ENCODE assay signal across 1 cellular context in the genomic region with DNA sequence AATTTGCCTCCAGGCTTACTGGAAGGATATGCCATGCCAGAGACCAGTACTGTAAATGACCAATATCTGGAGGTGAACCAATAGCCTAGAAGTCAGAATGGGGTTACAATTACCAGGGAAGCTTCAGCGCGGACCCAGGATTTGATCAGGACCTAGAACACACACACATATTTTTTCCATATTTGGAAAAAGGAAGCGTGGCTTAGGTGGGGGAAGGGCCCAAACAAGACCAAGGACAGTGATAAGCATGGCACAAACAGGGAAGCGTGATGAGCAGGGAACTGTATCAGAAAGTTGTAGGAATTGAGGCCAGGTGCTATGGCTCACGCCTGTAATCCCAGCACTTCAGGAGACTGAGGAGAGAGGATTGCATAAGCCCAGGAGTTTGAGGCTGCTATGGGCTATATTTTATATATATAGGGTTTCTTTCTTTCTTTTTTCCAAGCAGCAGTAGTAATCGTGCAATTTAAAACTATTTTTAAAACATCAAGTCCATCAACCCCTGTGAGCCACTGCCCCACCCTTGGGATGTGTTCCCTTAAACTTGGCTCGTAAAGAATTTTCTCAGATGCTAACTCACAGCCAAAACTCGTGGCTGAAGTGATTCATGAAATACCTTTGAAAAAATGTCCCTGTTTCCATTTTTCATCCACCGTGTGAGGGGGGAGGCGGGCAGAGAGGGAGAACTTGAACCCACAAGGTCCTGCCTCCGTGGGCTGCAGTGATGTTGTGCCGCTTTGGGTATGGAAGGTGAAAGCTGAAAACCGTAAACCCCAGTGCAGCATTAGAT.
TF ChIP-seq lines count a peak whose summit lies in the region.

No MANE protein-coding gene starts in this region.

TF ChIP-seq in GM23338, 12 proteins besides CTCF, POLR2A, EP300 and RAD21:
- TF ChIP-seq, protein P1, sequence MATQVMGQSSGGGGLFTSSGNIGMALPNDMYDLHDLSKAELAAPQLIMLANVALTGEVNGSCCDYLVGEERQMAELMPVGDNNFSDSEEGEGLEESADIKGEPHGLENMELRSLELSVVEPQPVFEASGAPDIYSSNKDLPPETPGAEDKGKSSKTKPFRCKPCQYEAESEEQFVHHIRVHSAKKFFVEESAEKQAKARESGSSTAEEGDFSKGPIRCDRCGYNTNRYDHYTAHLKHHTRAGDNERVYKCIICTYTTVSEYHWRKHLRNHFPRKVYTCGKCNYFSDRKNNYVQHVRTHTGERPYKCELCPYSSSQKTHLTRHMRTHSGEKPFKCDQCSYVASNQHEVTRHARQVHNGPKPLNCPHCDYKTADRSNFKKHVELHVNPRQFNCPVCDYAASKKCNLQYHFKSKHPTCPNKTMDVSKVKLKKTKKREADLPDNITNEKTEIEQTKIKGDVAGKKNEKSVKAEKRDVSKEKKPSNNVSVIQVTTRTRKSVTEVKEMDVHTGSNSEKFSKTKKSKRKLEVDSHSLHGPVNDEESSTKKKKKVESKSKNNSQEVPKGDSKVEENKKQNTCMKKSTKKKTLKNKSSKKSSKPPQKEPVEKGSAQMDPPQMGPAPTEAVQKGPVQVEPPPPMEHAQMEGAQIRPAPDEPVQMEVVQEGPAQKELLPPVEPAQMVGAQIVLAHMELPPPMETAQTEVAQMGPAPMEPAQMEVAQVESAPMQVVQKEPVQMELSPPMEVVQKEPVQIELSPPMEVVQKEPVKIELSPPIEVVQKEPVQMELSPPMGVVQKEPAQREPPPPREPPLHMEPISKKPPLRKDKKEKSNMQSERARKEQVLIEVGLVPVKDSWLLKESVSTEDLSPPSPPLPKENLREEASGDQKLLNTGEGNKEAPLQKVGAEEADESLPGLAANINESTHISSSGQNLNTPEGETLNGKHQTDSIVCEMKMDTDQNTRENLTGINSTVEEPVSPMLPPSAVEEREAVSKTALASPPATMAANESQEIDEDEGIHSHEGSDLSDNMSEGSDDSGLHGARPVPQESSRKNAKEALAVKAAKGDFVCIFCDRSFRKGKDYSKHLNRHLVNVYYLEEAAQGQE (IDR thresholded peaks at IDR 0.05; ENCODE audit: unreplicated experiment), result no peak
- TF ChIP-seq NANOG (IDR thresholded peaks at IDR 0.05; ENCODE audit: borderline replicate concordance), result no peak
- TF ChIP-seq JUNB (IDR thresholded peaks at IDR 0.05; ENCODE audit: unreplicated experiment), result no peak
- TF ChIP-seq EZH2 (IDR thresholded peaks at IDR 0.05; ENCODE audit: low read depth, unreplicated experiment), result no peak
- no peak for TF ChIP-seq POLR2AphosphoS5 (IDR thresholded peaks at IDR 0.05; ENCODE audit: low read depth)
- no peak for TF ChIP-seq ZNF114 (CRISPR knock-in tag; IDR thresholded peaks at IDR 0.05)
- TF ChIP-seq ZNF331 (CRISPR knock-in tag; IDR thresholded peaks at IDR 0.05; ENCODE audit: low read depth), result no peak
- TF ChIP-seq CREB1 (CRISPR knock-in tag; IDR thresholded peaks at IDR 0.05; ENCODE audit: low read depth), result no peak
- TF ChIP-seq, protein P2, sequence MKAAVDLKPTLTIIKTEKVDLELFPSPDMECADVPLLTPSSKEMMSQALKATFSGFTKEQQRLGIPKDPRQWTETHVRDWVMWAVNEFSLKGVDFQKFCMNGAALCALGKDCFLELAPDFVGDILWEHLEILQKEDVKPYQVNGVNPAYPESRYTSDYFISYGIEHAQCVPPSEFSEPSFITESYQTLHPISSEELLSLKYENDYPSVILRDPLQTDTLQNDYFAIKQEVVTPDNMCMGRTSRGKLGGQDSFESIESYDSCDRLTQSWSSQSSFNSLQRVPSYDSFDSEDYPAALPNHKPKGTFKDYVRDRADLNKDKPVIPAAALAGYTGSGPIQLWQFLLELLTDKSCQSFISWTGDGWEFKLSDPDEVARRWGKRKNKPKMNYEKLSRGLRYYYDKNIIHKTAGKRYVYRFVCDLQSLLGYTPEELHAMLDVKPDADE (IDR thresholded peaks at IDR 0.05), result no peak
- no peak for TF ChIP-seq STAT1 (IDR thresholded peaks at IDR 0.05; ENCODE audit: unreplicated experiment)
- TF ChIP-seq EZH2phosphoT487 (IDR thresholded peaks at IDR 0.05; ENCODE audit: unreplicated experiment), result no peak
- TF ChIP-seq, protein P3, sequence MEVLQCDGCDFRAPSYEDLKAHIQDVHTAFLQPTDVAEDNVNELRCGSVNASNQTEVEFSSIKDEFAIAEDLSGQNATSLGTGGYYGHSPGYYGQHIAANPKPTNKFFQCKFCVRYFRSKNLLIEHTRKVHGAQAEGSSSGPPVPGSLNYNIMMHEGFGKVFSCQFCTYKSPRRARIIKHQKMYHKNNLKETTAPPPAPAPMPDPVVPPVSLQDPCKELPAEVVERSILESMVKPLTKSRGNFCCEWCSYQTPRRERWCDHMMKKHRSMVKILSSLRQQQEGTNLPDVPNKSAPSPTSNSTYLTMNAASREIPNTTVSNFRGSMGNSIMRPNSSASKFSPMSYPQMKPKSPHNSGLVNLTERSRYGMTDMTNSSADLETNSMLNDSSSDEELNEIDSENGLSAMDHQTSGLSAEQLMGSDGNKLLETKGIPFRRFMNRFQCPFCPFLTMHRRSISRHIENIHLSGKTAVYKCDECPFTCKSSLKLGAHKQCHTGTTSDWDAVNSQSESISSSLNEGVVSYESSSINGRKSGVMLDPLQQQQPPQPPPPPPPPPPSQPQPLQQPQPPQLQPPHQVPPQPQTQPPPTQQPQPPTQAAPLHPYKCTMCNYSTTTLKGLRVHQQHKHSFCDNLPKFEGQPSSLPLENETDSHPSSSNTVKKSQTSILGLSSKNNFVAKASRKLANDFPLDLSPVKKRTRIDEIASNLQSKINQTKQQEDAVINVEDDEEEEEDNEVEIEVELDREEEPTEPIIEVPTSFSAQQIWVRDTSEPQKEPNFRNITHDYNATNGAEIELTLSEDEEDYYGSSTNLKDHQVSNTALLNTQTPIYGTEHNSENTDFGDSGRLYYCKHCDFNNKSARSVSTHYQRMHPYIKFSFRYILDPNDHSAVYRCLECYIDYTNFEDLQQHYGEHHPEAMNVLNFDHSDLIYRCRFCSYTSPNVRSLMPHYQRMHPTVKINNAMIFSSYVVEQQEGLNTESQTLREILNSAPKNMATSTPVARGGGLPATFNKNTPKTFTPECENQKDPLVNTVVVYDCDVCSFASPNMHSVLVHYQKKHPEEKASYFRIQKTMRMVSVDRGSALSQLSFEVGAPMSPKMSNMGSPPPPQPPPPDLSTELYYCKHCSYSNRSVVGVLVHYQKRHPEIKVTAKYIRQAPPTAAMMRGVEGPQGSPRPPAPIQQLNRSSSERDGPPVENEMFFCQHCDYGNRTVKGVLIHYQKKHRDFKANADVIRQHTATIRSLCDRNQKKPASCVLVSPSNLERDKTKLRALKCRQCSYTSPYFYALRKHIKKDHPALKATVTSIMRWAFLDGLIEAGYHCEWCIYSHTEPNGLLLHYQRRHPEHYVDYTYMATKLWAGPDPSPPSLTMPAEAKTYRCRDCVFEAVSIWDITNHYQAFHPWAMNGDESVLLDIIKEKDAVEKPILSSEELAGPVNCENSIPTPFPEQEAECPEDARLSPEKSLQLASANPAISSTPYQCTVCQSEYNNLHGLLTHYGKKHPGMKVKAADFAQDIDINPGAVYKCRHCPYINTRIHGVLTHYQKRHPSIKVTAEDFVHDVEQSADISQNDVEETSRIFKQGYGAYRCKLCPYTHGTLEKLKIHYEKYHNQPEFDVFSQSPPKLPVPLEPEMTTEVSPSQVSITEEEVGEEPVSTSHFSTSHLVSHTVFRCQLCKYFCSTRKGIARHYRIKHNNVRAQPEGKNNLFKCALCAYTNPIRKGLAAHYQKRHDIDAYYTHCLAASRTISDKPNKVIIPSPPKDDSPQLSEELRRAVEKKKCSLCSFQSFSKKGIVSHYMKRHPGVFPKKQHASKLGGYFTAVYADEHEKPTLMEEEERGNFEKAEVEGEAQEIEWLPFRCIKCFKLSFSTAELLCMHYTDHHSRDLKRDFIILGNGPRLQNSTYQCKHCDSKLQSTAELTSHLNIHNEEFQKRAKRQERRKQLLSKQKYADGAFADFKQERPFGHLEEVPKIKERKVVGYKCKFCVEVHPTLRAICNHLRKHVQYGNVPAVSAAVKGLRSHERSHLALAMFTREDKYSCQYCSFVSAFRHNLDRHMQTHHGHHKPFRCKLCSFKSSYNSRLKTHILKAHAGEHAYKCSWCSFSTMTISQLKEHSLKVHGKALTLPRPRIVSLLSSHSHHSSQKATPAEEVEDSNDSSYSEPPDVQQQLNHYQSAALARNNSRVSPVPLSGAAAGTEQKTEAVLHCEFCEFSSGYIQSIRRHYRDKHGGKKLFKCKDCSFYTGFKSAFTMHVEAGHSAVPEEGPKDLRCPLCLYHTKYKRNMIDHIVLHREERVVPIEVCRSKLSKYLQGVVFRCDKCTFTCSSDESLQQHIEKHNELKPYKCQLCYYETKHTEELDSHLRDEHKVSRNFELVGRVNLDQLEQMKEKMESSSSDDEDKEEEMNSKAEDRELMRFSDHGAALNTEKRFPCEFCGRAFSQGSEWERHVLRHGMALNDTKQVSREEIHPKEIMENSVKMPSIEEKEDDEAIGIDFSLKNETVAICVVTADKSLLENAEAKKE (CRISPR knock-in tag; IDR thresholded peaks at IDR 0.05), result no peak
